ENCODE assay signal across 24 cellular contexts in genomic region chr3:159652452-159652851, GRCh38.
DNase-seq lines count a peak whose midpoint lies in the region; ATAC-seq and TF ChIP-seq lines count a peak whose summit lies in the region.
"Had no signal": no experiment of that assay in that cellular context is flagged by ENCODE, and none has a peak within 500 bp of the region (broad histone marks: within the 10 kb centered on the region; RNA-seq: fewer than 3 reads in every experiment).

No MANE protein-coding gene starts in this region.

- H3K4me3 ChIP-seq in right atrium auricular region (no peak overlapping the region), Panc1 (ENCODE audit: low read depth in 2 of 2, low read length in 2 of 2) (no peak overlapping the region), left ventricle myocardium inferior (no peak overlapping the region), brain microvascular endothelial cell (ENCODE audit: low read depth, low read length) (no peak overlapping the region)
- H3K4me3 ChIP-seq: A549; BLaER1 treated with 17β-estradiol and CSF1 and Interleukin-3, amounts not matched to agents 10 nM and 100 nM; Peyer's patch had no signal

- H3K27me3 ChIP-seq in right atrium auricular region: no peaks in the 10 kb centered on the region
- H3K27me3 ChIP-seq in Panc1 (ENCODE audit: control insufficient read depth, insufficient read depth, low read length): no peaks in the 10 kb centered on the region
- H3K27me3 ChIP-seq in left ventricle myocardium inferior (ENCODE audit: low read depth): no peaks in the 10 kb centered on the region
- H3K27me3 ChIP-seq in brain microvascular endothelial cell (replicated peaks): no peaks in the 10 kb centered on the region
- H3K27me3 ChIP-seq: BLaER1 treated with 17β-estradiol and CSF1 and Interleukin-3, amounts not matched to agents 10 nM and 100 nM; Peyer's patch had no signal

- TF ChIP-seq CTCF in right atrium auricular region (IDR thresholded peaks at IDR 0.05) (no peak), Panc1 (IDR thresholded peaks at IDR 0.05) (no peak), left ventricle myocardium inferior (IDR thresholded peaks at IDR 0.05; ENCODE audit: borderline replicate concordance) (no peak), brain microvascular endothelial cell (IDR thresholded peaks at IDR 0.05; ENCODE audit: low read depth, low read length, missing control alignments) (no peak)

- H3K4me1 ChIP-seq in right atrium auricular region (no peaks in the 10 kb centered on the region), Panc1 (ENCODE audit: control insufficient read depth, insufficient read depth, low read length) (peaks cover 14% of the 10 kb centered on the region; the same call in 1 of the 2 replicates), left ventricle myocardium inferior (peaks cover 32% of the 10 kb centered on the region)
- H3K4me1 ChIP-seq: Peyer's patch had no signal

- no TSS peak for BruUV-seq in Panc1 (replicated peaks; lab: Mats Ljungman, UMichigan)

- no peaks in the 10 kb centered on the region for H3K36me3 ChIP-seq in right atrium auricular region
- H3K36me3 ChIP-seq in Panc1 (ENCODE audit: control insufficient read depth, insufficient read depth, low read length): no peaks in the 10 kb centered on the region
- H3K36me3 ChIP-seq in left ventricle myocardium inferior: no peaks in the 10 kb centered on the region
- no peaks in the 10 kb centered on the region for H3K36me3 ChIP-seq in brain microvascular endothelial cell (replicated peaks)
- H3K36me3 ChIP-seq: BLaER1 treated with 17β-estradiol and CSF1 and Interleukin-3, amounts not matched to agents 10 nM and 100 nM; Peyer's patch had no signal

- CTCF ChIA-PET in Panc1 (lab: Charles Lee): no interaction called here

- no peak overlapping the region for H3K27ac ChIP-seq in right atrium auricular region
- H3K27ac ChIP-seq in Panc1 (ENCODE audit: low read length): peak overlapping the region; percentile 32; the same call in 1 of the 2 replicates
- peak overlapping the region; percentile 21 for H3K27ac ChIP-seq in left ventricle myocardium inferior (replicated peaks)
- no peak overlapping the region for H3K27ac ChIP-seq in brain microvascular endothelial cell
- H3K27ac ChIP-seq: BLaER1 treated with 17β-estradiol and CSF1 and Interleukin-3, amounts not matched to agents 10 nM and 100 nM; HL-60; KMS-11; Peyer's patch had no signal

- in situ Hi-C loops in Panc1 (cut with HindIII; ENCODE audit: low pct_unique_long_range_greater_than_20kb, low sequenced_read_pairs) (no loop called here), brain microvascular endothelial cell (cut with HindIII; ENCODE audit: low pct_ligation_motif_present, low sequenced_read_pairs) (no loop called here)

- no peak for DNase-seq in Right ventricle myocardium inferior (ENCODE audit: missing footprints)
- no peak for DNase-seq in right atrium auricular region (ENCODE audit: low spot score)
- no peak for DNase-seq in Panc1 (ENCODE audit: low read depth, low spot score)
- no peak for DNase-seq in left ventricle myocardium inferior
- no peak for DNase-seq in C1 segment of cervical spinal cord (lab: John Stamatoyannopoulos, UW)
- no peak for DNase-seq in brain microvascular endothelial cell
- DNase-seq: AML-193; Caco-2; CD4-positive, alpha-beta memory T cell; DMS79 treated with DMSO at 0.1 percent for 48 hours; GF-D8; HCEC 1CT; MM.1S; NCI-H187; NCI-H2081 treated with DMSO at 0.1 percent for 48 hours; NCI-H526; Peyer's patch; SK-N-SH; SW 1271 had no signal

- POLR2A ChIA-PET in Panc1 (lab: Charles Lee): no interaction called here

- intact Hi-C loops in Right ventricle myocardium inferior (cut with DNase I): no loop called here
- intact Hi-C loops in Panc1 (cut with micrococcal nuclease; ENCODE audit: unreplicated experiment): no loop called here
- intact Hi-C loops in left ventricle myocardium inferior (cut with micrococcal nuclease): no loop called here

- H3K9me3 ChIP-seq in right atrium auricular region (no peaks in the 10 kb centered on the region), Panc1 (ENCODE audit: control insufficient read depth, insufficient read depth, low read depth, low read length) (no peaks in the 10 kb centered on the region), left ventricle myocardium inferior (replicated peaks) (no peaks in the 10 kb centered on the region)
- H3K9me3 ChIP-seq: A549; BLaER1 treated with 17β-estradiol and CSF1 and Interleukin-3, amounts not matched to agents 10 nM and 100 nM; Caco-2; Peyer's patch; SK-N-SH had no signal

- ATAC-seq in Right ventricle myocardium inferior (peak; percentile 21), Panc1 (no peak), GM19324 (IDR thresholded peaks at IDR 0.05; ENCODE audit: low FRiP score, unreplicated experiment) (no peak)
- ATAC-seq: A549 had no signal

Comparison
In these comparisons a context has a peak if more than half of its experiments do, and no peak if none do; other contexts are left out.
1. H3K27ac ChIP-seq: peak in Panc1 (single experiment) and left ventricle myocardium inferior (single experiment); none in right atrium auricular region (0 of 2) and brain microvascular endothelial cell (single experiment).